In genomic region chr1:164760585-164760968, GRCh38 we compare ENCODE assay signal across 23 cellular contexts.
DNase-seq lines count a peak whose midpoint lies in the region; ATAC-seq and TF ChIP-seq lines count a peak whose summit lies in the region.
"Had no signal": no experiment of that assay in that cellular context is flagged by ENCODE, and none has a peak within 500 bp of the region (broad histone marks: within the 10 kb centered on the region; RNA-seq: fewer than 3 reads in every experiment).

No MANE protein-coding gene starts in this region.

- no peaks in the 10 kb centered on the region for H3K36me3 ChIP-seq in skeletal muscle satellite cell (ENCODE audit: insufficient read depth, low read length)
- no peaks in the 10 kb centered on the region for H3K36me3 ChIP-seq in CD8-positive, alpha-beta T cell (ENCODE audit: insufficient read depth, low read length)

- POLR2A ChIA-PET in CD8-positive, alpha-beta T cell (lab: Charles Lee): no interaction called here

- no peak overlapping the region for H3K27ac ChIP-seq in CD8-positive, alpha-beta T cell (ENCODE audit: low read depth, low read length)
- H3K27ac ChIP-seq: KMS-11, testis had no signal

- H3K4me2 ChIP-seq in skeletal muscle satellite cell (ENCODE audit: low read length): peak overlapping the region; percentile 11
- H3K4me2 ChIP-seq: KMS-11 had no signal

- peak; percentile 68 for DNase-seq in DMS 273 treated with DMSO at 0.1 percent for 48 hours (lab: John Stamatoyannopoulos, UW)
- peak; percentile 53 for DNase-seq in NCI-H446 treated with DMSO at 0.1 percent for 48 hours (lab: John Stamatoyannopoulos, UW)
- DNase-seq in fibroblast of the aortic adventitia (ENCODE audit: low read depth): peak; percentile 54
- DNase-seq in CD8-positive, alpha-beta T cell: no peak
- DNase-seq in COLO829 (ENCODE audit: low spot score): no peak
- DNase-seq: activated CD8-positive, alpha-beta T cell treated with anti-CD3 and anti-CD28 coated beads, Interleukin-2, amount 10 ng/mL, durations not matched to agents 7 days and 5 days; activated effector memory CD4-positive, alpha-beta T cell treated with anti-CD3 and anti-CD28 coated beads, Interleukin-2, amount 50 U/mL, for 16 hours; CD4-positive, alpha-beta T cell; DMS153; effector CD8-positive, alpha-beta T cell; head of caudate nucleus; left cardiac atrium; NCI-H146; NCI-H2171 treated with DMSO at 0.1 percent for 48 hours; nucleus accumbens; stimulated activated CD4-positive, alpha-beta T cell treated with anti-CD3 and anti-CD28 coated beads, Interleukin-4, amount 100 ng/mL, for 24 hours; stimulated activated naive B cell treated with anti-CD40 and anti-IgM and Interleukin-4, amounts not matched to agents 10 μg/mL and 1 μg/mL and 100 μg/mL, for 72 hours; T-helper 2 cell; testis had no signal

- H3K36me3 Mint-ChIP-seq in CD8-positive, alpha-beta T cell: no peaks in the 10 kb centered on the region
- H3K36me3 Mint-ChIP-seq: memory B cell; stimulated activated naive B cell treated with anti-CD40 and anti-IgM and Interleukin-4, amounts not matched to agents 10 μg/mL and 1 μg/mL and 100 μg/mL, for 72 hours had no signal

- CTCF ChIA-PET in CD8-positive, alpha-beta T cell (lab: Charles Lee): no interaction called here

- no peak overlapping the region for H3K4me3 Mint-ChIP-seq in CD8-positive, alpha-beta T cell
- H3K4me3 Mint-ChIP-seq: activated CD8-positive, alpha-beta T cell treated with anti-CD3 and anti-CD28 coated beads, Interleukin-2, amount 10 ng/mL, durations not matched to agents 7 days and 5 days; CD4-positive, alpha-beta T cell; memory B cell; stimulated activated naive B cell treated with anti-CD40 and anti-IgM and Interleukin-4, amounts not matched to agents 10 μg/mL and 1 μg/mL and 100 μg/mL, for 72 hours had no signal

- H3K9me3 Mint-ChIP-seq in CD8-positive, alpha-beta T cell: no peaks in the 10 kb centered on the region
- H3K9me3 Mint-ChIP-seq: CD4-positive, alpha-beta T cell; memory B cell had no signal

- no peak overlapping the region for H3K27ac Mint-ChIP-seq in CD8-positive, alpha-beta T cell
- H3K27ac Mint-ChIP-seq: activated CD8-positive, alpha-beta T cell treated with anti-CD3 and anti-CD28 coated beads, Interleukin-2, amount 10 ng/mL, durations not matched to agents 7 days and 5 days; CD4-positive, alpha-beta T cell; memory B cell; stimulated activated naive B cell treated with anti-CD40 and anti-IgM and Interleukin-4, amounts not matched to agents 10 μg/mL and 1 μg/mL and 100 μg/mL, for 72 hours had no signal

- H3K4me3 ChIP-seq in fibroblast of the aortic adventitia (ENCODE audit: low read depth, low read length) (no peak overlapping the region), skeletal muscle satellite cell (ENCODE audit: low read length) (no peak overlapping the region)
- no peak overlapping the region for H3K4me3 ChIP-seq in CD8-positive, alpha-beta T cell (ENCODE audit: low read depth, low read length)
- H3K4me3 ChIP-seq: testis had no signal

- H3K4me1 Mint-ChIP-seq in CD8-positive, alpha-beta T cell (ENCODE audit: low read depth): no peaks in the 10 kb centered on the region
- H3K4me1 Mint-ChIP-seq: memory B cell; stimulated activated naive B cell treated with anti-CD40 and anti-IgM and Interleukin-4, amounts not matched to agents 10 μg/mL and 1 μg/mL and 100 μg/mL, for 72 hours had no signal

- no peak for TF ChIP-seq CTCF in fibroblast of the aortic adventitia (IDR thresholded peaks at IDR 0.05; ENCODE audit: insufficient read depth, low read length)
- TF ChIP-seq CTCF in CD8-positive, alpha-beta T cell (IDR thresholded peaks at IDR 0.05): no peak

- no peaks in the 10 kb centered on the region for H3K9me3 ChIP-seq in skeletal muscle satellite cell (replicated peaks; ENCODE audit: low read length)
- no peaks in the 10 kb centered on the region for H3K9me3 ChIP-seq in CD8-positive, alpha-beta T cell (ENCODE audit: low read length)
- H3K9me3 ChIP-seq: testis had no signal

- intact Hi-C loops in CD8-positive, alpha-beta T cell (cut with DNase I, micrococcal nuclease): no loop called here

- H3K9ac ChIP-seq in skeletal muscle satellite cell (ENCODE audit: low read depth, low read length): no peak overlapping the region
- H3K9ac ChIP-seq: KMS-11 had no signal

- peaks cover 19% of the 10 kb centered on the region for H3K4me1 ChIP-seq in skeletal muscle satellite cell (ENCODE audit: control insufficient read depth, insufficient read depth, low read length)
- H3K4me1 ChIP-seq in CD8-positive, alpha-beta T cell (ENCODE audit: insufficient read depth, low read length): no peaks in the 10 kb centered on the region

- no peaks in the 10 kb centered on the region for H3K27me3 ChIP-seq in skeletal muscle satellite cell (ENCODE audit: control insufficient read depth, insufficient read depth, low read length)
- no peaks in the 10 kb centered on the region for H3K27me3 ChIP-seq in CD8-positive, alpha-beta T cell (ENCODE audit: insufficient read depth, low read length)
- H3K27me3 ChIP-seq: testis had no signal

- H3K27me3 Mint-ChIP-seq in CD8-positive, alpha-beta T cell (ENCODE audit: low read depth): no peaks in the 10 kb centered on the region
- H3K27me3 Mint-ChIP-seq: CD4-positive, alpha-beta T cell; memory B cell; stimulated activated naive B cell treated with anti-CD40 and anti-IgM and Interleukin-4, amounts not matched to agents 10 μg/mL and 1 μg/mL and 100 μg/mL, for 72 hours had no signal

- ATAC-seq in HG02852 (IDR thresholded peaks at IDR 0.05; ENCODE audit: unreplicated experiment): no peak
- no peak for ATAC-seq in CD8-positive, alpha-beta T cell
- ATAC-seq: activated CD8-positive, alpha-beta T cell treated with anti-CD3 and anti-CD28 coated beads, Interleukin-2, amount 10 ng/mL, durations not matched to agents 7 days and 5 days; stimulated activated naive B cell treated with anti-CD40 and anti-IgM and Interleukin-4, amounts not matched to agents 10 μg/mL and 1 μg/mL and 100 μg/mL, for 72 hours had no signal

Comparison
In these comparisons a context has a peak if more than half of its experiments do, and no peak if none do; other contexts are left out.
1. DNase-seq: peak in DMS 273 treated with DMSO at 0.1 percent for 48 hours (single experiment), NCI-H446 treated with DMSO at 0.1 percent for 48 hours (single experiment) and fibroblast of the aortic adventitia (single experiment); none in CD8-positive, alpha-beta T cell (0 of 7) and COLO829 (single experiment).